ENCODE assay signal across 15 cellular contexts in genomic region chr11:121393855-121394254, GRCh38. TPM values are rescaled to one million over a fixed set of nuclear protein-coding genes. Genes with fewer than 3 reads are reported as not detected.
A peak's percentile ranks its signal among the peaks of the same experiment; 100 is the strongest.
DNase-seq lines count a peak whose midpoint lies in the region; ATAC-seq and TF ChIP-seq lines count a peak whose summit lies in the region.
"Had no signal": no experiment of that assay in that cellular context is flagged by ENCODE, and none has a peak within 500 bp of the region (broad histone marks: within the 10 kb centered on the region; RNA-seq: fewer than 3 reads in every experiment).

No MANE protein-coding gene starts in this region.

- H3K27ac ChIP-seq in coronary artery, result no peak overlapping the region

- no peaks in the 10 kb centered on the region for H3K27me3 Mint-ChIP-seq in activated T-cell treated with anti-CD3 and anti-CD28 coated beads, Interleukin-2, amount 50 U/mL, for 72 hours (ENCODE audit: low read depth)

- in situ Hi-C loops in KBM-7 (cut with MboI; ENCODE audit: low pct_unique_long_range_greater_than_20kb, low sequenced_read_pairs), result no loop called here

- no peak for ATAC-seq in activated T-cell treated with anti-CD3 and anti-CD28 coated beads, Interleukin-2, amount 50 U/mL, for 72 hours (replicated peaks in 1 of 2)
- ATAC-seq in activated naive CD4-positive, alpha-beta T cell treated with anti-CD3 and anti-CD28 coated beads, Interleukin-2, amount 50 U/mL, for 72 hours, result no peak
- no peak for ATAC-seq in GM19035 (IDR thresholded peaks at IDR 0.05; ENCODE audit: unreplicated experiment)

- no peak for DNase-seq in activated T-cell treated with anti-CD3 and anti-CD28 coated beads, Interleukin-2, amount 50 U/mL, for 72 hours
- no peak for DNase-seq in activated T-cell treated with anti-CD3 and anti-CD28 coated beads, Interleukin-2, amount 50 U/mL, for 48 hours
- DNase-seq in KBM-7, result peak; percentile 42
- peak; percentile 29 for DNase-seq in UCSD-AML1 (lab: John Stamatoyannopoulos, UW; ENCODE audit: unreplicated experiment)
- DNase-seq in activated naive CD4-positive, alpha-beta T cell treated with anti-CD3 and anti-CD28 coated beads, Interleukin-2, amount 50 U/mL, for 72 hours (ENCODE audit: low spot score in 2 of 2), result no peak
- no peak for DNase-seq in HPDE6-E6E7 (ENCODE audit: extremely low spot score)
- DNase-seq in coronary artery (ENCODE audit: low spot score), result no peak
- DNase-seq: HCEC 1CT, IMR-90, NCI-H1436, NCI-H2029 treated with DMSO at 0.1 percent for 48 hours, NCI-H2171 treated with DMSO at 0.1 percent for 48 hours, NCI-H774, SW 1271 had no signal

- no peak overlapping the region for H3K4me3 Mint-ChIP-seq in activated T-cell treated with anti-CD3 and anti-CD28 coated beads, Interleukin-2, amount 50 U/mL, for 72 hours

- no peaks in the 10 kb centered on the region for H3K9me3 Mint-ChIP-seq in activated T-cell treated with anti-CD3 and anti-CD28 coated beads, Interleukin-2, amount 50 U/mL, for 72 hours
- peaks cover 0 to 4% of the 10 kb centered on the region in 2 donors for H3K9me3 Mint-ChIP-seq in activated naive CD4-positive, alpha-beta T cell treated with anti-CD3 and anti-CD28 coated beads, Interleukin-2, amount 50 U/mL, for 72 hours

- H3K4me3 ChIP-seq in coronary artery, result no peak overlapping the region

- peaks cover 19% of the 10 kb centered on the region for H3K4me1 Mint-ChIP-seq in activated T-cell treated with anti-CD3 and anti-CD28 coated beads, Interleukin-2, amount 50 U/mL, for 72 hours (ENCODE audit: low read depth)

- H3K27ac Mint-ChIP-seq in activated T-cell treated with anti-CD3 and anti-CD28 coated beads, Interleukin-2, amount 50 U/mL, for 72 hours, result peak overlapping the region; percentile 43
- no peak overlapping the region for H3K27ac Mint-ChIP-seq in activated naive CD4-positive, alpha-beta T cell treated with anti-CD3 and anti-CD28 coated beads, Interleukin-2, amount 50 U/mL, for 72 hours

- no peaks in the 10 kb centered on the region for H3K36me3 Mint-ChIP-seq in activated T-cell treated with anti-CD3 and anti-CD28 coated beads, Interleukin-2, amount 50 U/mL, for 72 hours (ENCODE audit: insufficient read depth in 2 of 2)
- H3K36me3 Mint-ChIP-seq in activated naive CD4-positive, alpha-beta T cell treated with anti-CD3 and anti-CD28 coated beads, Interleukin-2, amount 50 U/mL, for 72 hours, result no peaks in the 10 kb centered on the region

- no peak for TF ChIP-seq CTCF in coronary artery (IDR thresholded peaks at IDR 0.05)

RNA-seq across cellular contexts. Expression of gene SORL1, which starts 58.3 kb away (rescaled TPM):
- total RNA-seq in activated T-cell treated with anti-CD3 and anti-CD28 coated beads, Interleukin-2, amount 50 U/mL, for 72 hours, result 10 to 100 TPM; 66.3 to 80.0 TPM
- total RNA-seq in activated naive CD4-positive, alpha-beta T cell treated with anti-CD3 and anti-CD28 coated beads, Interleukin-2, amount 50 U/mL, for 72 hours, result 100 to 1,000 TPM in 1 of 2 donors, 10 to 100 TPM in 1; 90.4 to 139 TPM

Comparison
In these comparisons a context has a peak if more than half of its experiments do, and no peak if none do; other contexts are left out.
1. DNase-seq: peak in KBM-7 (single experiment) and UCSD-AML1 (single experiment); none in activated T-cell treated with anti-CD3 and anti-CD28 coated beads, Interleukin-2, amount 50 U/mL, for 72 hours (0 of 2), activated T-cell treated with anti-CD3 and anti-CD28 coated beads, Interleukin-2, amount 50 U/mL, for 48 hours (0 of 2), activated naive CD4-positive, alpha-beta T cell treated with anti-CD3 and anti-CD28 coated beads, Interleukin-2, amount 50 U/mL, for 72 hours (0 of 2), HPDE6-E6E7 (single experiment) and coronary artery (single experiment).